11 cellular contexts compared by ENCODE assay signal in genomic region chr15:100570282-100570681, GRCh38. TPM values are rescaled to one million over a fixed set of nuclear protein-coding genes. Genes with fewer than 3 reads are reported as not detected.
DNase-seq lines count a peak whose midpoint lies in the region; ATAC-seq, FAIRE-seq and TF ChIP-seq lines count a peak whose summit lies in the region.
"Had no signal": no experiment of that assay in that cellular context is flagged by ENCODE, and none has a peak within 500 bp of the region (broad histone marks: within the 10 kb centered on the region; RNA-seq: fewer than 3 reads in every experiment).

No MANE protein-coding gene starts in this region.

- TF ChIP-seq CTCF in fibroblast of mammary gland (conservative IDR thresholded peaks at IDR 0.05; ENCODE audit: control insufficient read depth, insufficient read depth, low read depth, low read length): no peak

- no peak overlapping the region for H3K4me3 ChIP-seq in fibroblast of mammary gland (ENCODE audit: control insufficient read depth, low read depth, low read length)

- FAIRE-seq in GM12891 (lab: Jason Lieb, UNC): peak; percentile 43

- ATAC-seq in GM21447 (IDR thresholded peaks at IDR 0.05; ENCODE audit: unreplicated experiment) (peak; percentile 17), left colon (no peak), GM19035 (IDR thresholded peaks at IDR 0.05; ENCODE audit: unreplicated experiment) (no peak)
- ATAC-seq: Panc1 had no signal

- intact Hi-C loops in left colon (cut with DNase I, micrococcal nuclease): loop anchor here in 1 of 2 donors (5.0 kb wide), 1 partner anchor 223 kb away; no protein-coding TSS in a partner anchor

- no peak for TF ChIP-seq POLR2A in GM12891 (IDR thresholded peaks at IDR 0.05; ENCODE audit: low read depth, low read length)

- DNase-seq in GM12891 (ENCODE audit: insufficient read length, low spot score) (no peak), LHCN-M2 (ENCODE audit: low read depth) (peak; percentile 5), fibroblast of mammary gland (ENCODE audit: low read depth) (peak; percentile 42), left colon (no peak)
- no peak for DNase-seq in stimulated activated naive CD4-positive, alpha-beta T cell treated with Interleukin-2 at 50 U/mL for 16 hours (lab: John Stamatoyannopoulos, UW)
- DNase-seq: activated B cell treated with CpG ODN at 0.5 μM for 24 hours; effector CD4-positive, alpha-beta T cell; NCI-H2081 treated with DMSO at 0.1 percent for 48 hours had no signal

TF ChIP-seq in GM12891, 5 proteins besides CTCF, POLR2A, EP300 and RAD21:
- no peak for TF ChIP-seq POU2F2 (IDR thresholded peaks at IDR 0.05; ENCODE audit: low read depth, low read length)
- no peak for TF ChIP-seq POLR2AphosphoS5 (IDR thresholded peaks at IDR 0.05; ENCODE audit: low read depth, low read length)
- TF ChIP-seq PAX5 (IDR thresholded peaks at IDR 0.05; ENCODE audit: insufficient read depth, low read length, severe bottlenecking): no peak
- no peak for TF ChIP-seq SPI1 (IDR thresholded peaks at IDR 0.05; ENCODE audit: low read depth, low read length)
- TF ChIP-seq TAF1 (IDR thresholded peaks at IDR 0.05; ENCODE audit: low read depth, low read length): no peak

RNA-seq across cellular contexts. Expression of gene LINS1, which starts 31.7 kb away (rescaled TPM):
- 8.6 TPM for polyA plus RNA-seq in GM12891 (2012; ENCODE audit: low read depth, missing spikeins)
- total RNA-seq in LHCN-M2 (2014; rRNA removed): 9.5 and 14.7 TPM in 2 replicates
- polyA plus RNA-seq in LHCN-M2 (2012): 1.7 TPM
- total RNA-seq in left colon: 10 to 100 TPM; 20.0 to 22.7 TPM

RNA-seq across cellular contexts. Expression of gene ASB7, which starts 32.1 kb away (rescaled TPM):
- polyA plus RNA-seq in GM12891 (2012; ENCODE audit: low read depth, missing spikeins): 5.9 TPM
- total RNA-seq in LHCN-M2 (2014; rRNA removed) (8.5 and 11.0 TPM in 2 replicates), left colon (10 to 100 TPM; 26.7 to 26.8 TPM)
- polyA plus RNA-seq in LHCN-M2 (2012): 3.0 TPM

RNA-seq across cellular contexts. Expression of gene CERS3, which starts 41.5 kb away (rescaled TPM):
- not detected for polyA plus RNA-seq in GM12891 (2012; ENCODE audit: low read depth, missing spikeins)
- not detected in 2 replicates for total RNA-seq in LHCN-M2 (2014; rRNA removed)
- not detected for polyA plus RNA-seq in LHCN-M2 (2012)
- total RNA-seq in left colon: not detected

Comparison
In these comparisons a context has a peak if more than half of its experiments do, and no peak if none do; other contexts are left out.
1. DNase-seq: peak in LHCN-M2 (single experiment) and fibroblast of mammary gland (single experiment); none in GM12891 (single experiment), left colon (0 of 2) and stimulated activated naive CD4-positive, alpha-beta T cell treated with Interleukin-2 at 50 U/mL for 16 hours (single experiment).